9 cellular contexts compared by ENCODE assay signal in the genomic region with DNA sequence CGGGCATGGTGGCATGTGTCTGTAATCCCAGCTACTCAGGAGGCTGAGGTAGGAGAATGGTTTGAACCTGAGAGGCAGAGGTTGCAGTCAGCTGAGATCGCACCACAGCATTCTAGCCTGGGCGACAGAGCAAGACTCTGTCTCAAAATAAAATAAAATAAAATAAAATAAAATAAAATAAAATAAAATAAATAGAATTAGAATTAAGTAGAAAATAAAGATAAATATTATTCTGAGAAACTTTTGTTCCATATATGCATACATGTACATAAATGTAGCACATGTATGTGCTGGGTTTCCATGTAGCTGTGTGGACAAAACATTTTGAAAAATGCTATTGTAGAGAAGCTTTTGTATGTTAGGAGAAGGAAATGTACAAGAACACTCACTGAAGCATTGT.
"Had no signal": no experiment of that assay in that cellular context is flagged by ENCODE, and none has a peak within 500 bp of the region (broad histone marks: within the 10 kb centered on the region; RNA-seq: fewer than 3 reads in every experiment).

No MANE protein-coding gene starts in this region.

- H3K4me3 Mint-ChIP-seq: HFFc6, IgD-negative memory B cell had no signal

- ATAC-seq: HCT116, HepG2 had no signal

- H3K4me3 ChIP-seq: GM23248, HAP-1 had no signal

- FAIRE-seq: HepG2 had no signal

- H3K36me3 ChIP-seq: HAP-1 had no signal

- H3K4me1 Mint-ChIP-seq: IgD-negative memory B cell had no signal

- H3K9me3 Mint-ChIP-seq: HFFc6, IgD-negative memory B cell had no signal

- H3K27ac ChIP-seq: HL-60 had no signal

- H2AFZ ChIP-seq: GM23248 had no signal

- H3K9ac ChIP-seq: GM23248 had no signal

- DNase-seq: GM23248, GOT3, H7, HFFc6 had no signal

- H3K27ac Mint-ChIP-seq: HFFc6, IgD-negative memory B cell had no signal

- H3K9me3 ChIP-seq: HAP-1 had no signal
